15 cellular contexts compared by ENCODE assay signal in genomic region chr9:94706922-94707321, GRCh38. TPM values are rescaled to one million over a fixed set of nuclear protein-coding genes. Genes with fewer than 3 reads are reported as not detected.
A peak's percentile ranks its signal among the peaks of the same experiment; 100 is the strongest.
DNase-seq lines count a peak whose midpoint lies in the region; ATAC-seq and TF ChIP-seq lines count a peak whose summit lies in the region.
"Had no signal": no experiment of that assay in that cellular context is flagged by ENCODE, and none has a peak within 500 bp of the region (broad histone marks: within the 10 kb centered on the region; RNA-seq: fewer than 3 reads in every experiment).

No MANE protein-coding gene starts in this region.

- H3K36me3 ChIP-seq in hepatocyte (replicated peaks; ENCODE audit: insufficient read depth, low read depth) (no peaks in the 10 kb centered on the region), right lobe of liver (no peaks in the 10 kb centered on the region), vagina (no peaks in the 10 kb centered on the region)
- H3K36me3 ChIP-seq: BLaER1, HAP-1 had no signal

- peak overlapping the region; percentile 79 for H3K27ac ChIP-seq in hepatocyte
- peak overlapping the region in 1 of 3 donors; percentile 22 for H3K27ac ChIP-seq in right lobe of liver
- peak overlapping the region; percentile 32 for H3K27ac ChIP-seq in vagina
- H3K27ac ChIP-seq: BLaER1, C4-2B had no signal

- WGBS in hepatocyte (ENCODE audit: low lambda C conversion rate, missing lambda C conversion rate): 54% methylated on average over 5 of the region's 5 CpGs
- WGBS in right lobe of liver (ENCODE audit: insufficient coverage, low coverage, low lambda C conversion rate, missing lambda C conversion rate): 22% methylated on average over 3 of the region's 5 CpGs

- peaks cover 11% of the 10 kb centered on the region for H3K4me1 ChIP-seq in hepatocyte (ENCODE audit: insufficient read depth)
- H3K4me1 ChIP-seq in right lobe of liver: peaks cover 0 to 16% (median 0%) of the 10 kb centered on the region in 4 donors
- no peaks in the 10 kb centered on the region for H3K4me1 ChIP-seq in vagina
- H3K4me1 ChIP-seq: BLaER1 had no signal

- no peak overlapping the region for H3K4me3 Mint-ChIP-seq in HFFc6
- H3K4me3 Mint-ChIP-seq: CD4-positive, CD25-positive, alpha-beta regulatory T cell; CD8-positive, alpha-beta memory T cell had no signal

- H3K9me3 ChIP-seq in hepatocyte (ENCODE audit: low read depth) (no peaks in the 10 kb centered on the region), right lobe of liver (no peaks in the 10 kb centered on the region), vagina (no peaks in the 10 kb centered on the region)
- H3K9me3 ChIP-seq: BLaER1, HAP-1 had no signal

- H3K79me2 ChIP-seq in hepatocyte: no peaks in the 10 kb centered on the region

- no peaks in the 10 kb centered on the region for H3K27me3 ChIP-seq in hepatocyte
- no peaks in the 10 kb centered on the region for H3K27me3 ChIP-seq in right lobe of liver
- H3K27me3 ChIP-seq in vagina: no peaks in the 10 kb centered on the region
- H3K27me3 ChIP-seq: BLaER1 had no signal

- no peaks in the 10 kb centered on the region for H4K20me1 ChIP-seq in hepatocyte (ENCODE audit: insufficient read depth, poor library complexity, severe bottlenecking)
- H4K20me1 ChIP-seq: BLaER1 had no signal

- no peaks in the 10 kb centered on the region for H3K9me2 ChIP-seq in hepatocyte (replicated peaks; ENCODE audit: insufficient read depth)

- H3K36me3 Mint-ChIP-seq in HFFc6 (ENCODE audit: low read depth): no peaks in the 10 kb centered on the region; the same call in 1 of the 2 replicates
- H3K36me3 Mint-ChIP-seq: CD4-positive, CD25-positive, alpha-beta regulatory T cell; CD8-positive, alpha-beta memory T cell had no signal

- H3K27ac Mint-ChIP-seq in HFFc6: no peak overlapping the region
- H3K27ac Mint-ChIP-seq: CD4-positive, CD25-positive, alpha-beta regulatory T cell; CD8-positive, alpha-beta memory T cell had no signal

- H3K4me2 ChIP-seq in hepatocyte: no peak overlapping the region
- H3K4me2 ChIP-seq: BLaER1 had no signal

- TF ChIP-seq POLR2A in right lobe of liver (IDR thresholded peaks at IDR 0.05): no peak
- TF ChIP-seq POLR2A in vagina (IDR thresholded peaks at IDR 0.05): no peak

- H3K4me1 Mint-ChIP-seq in HFFc6 (ENCODE audit: low read depth): peaks cover 12% of the 10 kb centered on the region
- H3K4me1 Mint-ChIP-seq: CD8-positive, alpha-beta memory T cell had no signal

- DNase-seq in hepatocyte (ENCODE audit: low spot score): no peak
- no peak for DNase-seq in left lobe of liver (ENCODE audit: low spot score)
- no peak for DNase-seq in right lobe of liver
- DNase-seq in vagina (ENCODE audit: extremely low spot score in 2 of 2): no peak
- DNase-seq in KG1 (lab: John Stamatoyannopoulos, UW): no peak
- no peak for DNase-seq in HFFc6
- no peak for DNase-seq in NCI-H1436 treated with DMSO at 0.1 percent for 48 hours (lab: John Stamatoyannopoulos, UW)
- DNase-seq: CD4-positive, CD25-positive, alpha-beta regulatory T cell; CD8-positive, alpha-beta memory T cell; DMS 273 treated with DMSO at 0.1 percent for 48 hours; DND-41; GOT3 had no signal

- H3K4me3 ChIP-seq in hepatocyte: no peak overlapping the region
- no peak overlapping the region for H3K4me3 ChIP-seq in right lobe of liver
- no peak overlapping the region for H3K4me3 ChIP-seq in vagina
- H3K4me3 ChIP-seq: BLaER1, HAP-1 had no signal

- TF ChIP-seq CTCF in hepatocyte (IDR thresholded peaks at IDR 0.05; ENCODE audit: poor library complexity) (no peak), right lobe of liver (IDR thresholded peaks at IDR 0.05) (no peak), vagina (IDR thresholded peaks at IDR 0.05) (no peak), HFFc6 (IDR thresholded peaks at IDR 0.05) (no peak)

- H3K27me3 Mint-ChIP-seq in HFFc6 (ENCODE audit: insufficient read depth): peaks cover 20% of the 10 kb centered on the region

- no peak overlapping the region for H2AFZ ChIP-seq in hepatocyte

- ATAC-seq in left lobe of liver: peak; percentile 80
- peak; percentile 47 to 70 (median 67) for ATAC-seq in right lobe of liver

- intact Hi-C loops in right lobe of liver (cut with DNase I) (no loop called here), vagina (cut with DNase I) (no loop called here)

- H3K9me3 Mint-ChIP-seq in HFFc6: no peaks in the 10 kb centered on the region
- H3K9me3 Mint-ChIP-seq: CD4-positive, CD25-positive, alpha-beta regulatory T cell; CD8-positive, alpha-beta memory T cell had no signal

RNA-seq across cellular contexts. Expression of gene AOPEP, which starts 19.6 kb away (rescaled TPM):
- total RNA-seq in hepatocyte (82.1 and 101 TPM in 2 replicates), left lobe of liver (75.5 TPM), right lobe of liver (100 to 1,000 TPM in 1 of 6 experiments, 10 to 100 TPM in 5; 36.6 to 110 (median 63.3) TPM), vagina (305 TPM)
- polyA plus RNA-seq in hepatocyte: 81.3 and 82.8 TPM in 2 replicates
- 10 to 100 TPM; 32.2 to 46.6 (median 36.3) TPM for total RNA-seq in HFFc6 (2021; fragmentation: NEBNext Ultra II Directional; extraction: Animal tissue kit (Norgen Biotek cat#: 25700))
